16 cellular contexts compared by ENCODE assay signal in the genomic region with DNA sequence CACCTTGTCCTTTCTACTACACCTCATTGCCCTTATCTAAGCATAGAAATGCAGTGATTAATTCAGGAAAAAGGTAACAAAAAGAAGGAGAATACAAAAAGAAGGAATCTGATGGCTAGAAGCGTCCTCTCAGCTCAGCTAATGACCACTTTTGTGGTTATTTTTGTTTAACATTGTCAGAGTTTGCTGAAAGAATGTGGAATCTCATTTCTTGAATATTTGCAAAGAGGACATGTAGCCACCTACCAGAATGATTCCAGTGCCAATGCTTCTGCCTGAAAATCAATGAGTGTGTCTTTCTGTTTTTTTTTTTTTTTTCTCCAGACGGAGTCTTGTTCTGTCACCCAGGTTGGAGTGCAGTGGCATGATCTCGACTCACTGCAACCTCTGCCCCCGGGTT. TPM values are rescaled to one million over a fixed set of nuclear protein-coding genes. Genes with fewer than 3 reads are reported as not detected.
DNase-seq lines count a peak whose midpoint lies in the region; ATAC-seq and TF ChIP-seq lines count a peak whose summit lies in the region.
"Had no signal": no experiment of that assay in that cellular context is flagged by ENCODE, and none has a peak within 500 bp of the region (broad histone marks: within the 10 kb centered on the region; RNA-seq: fewer than 3 reads in every experiment).

No MANE protein-coding gene starts in this region.

- H3K27me3 Mint-ChIP-seq in WTC11 (ENCODE audit: low read depth), result no peaks in the 10 kb centered on the region; the same call in 1 of the 2 replicates
- H3K27me3 Mint-ChIP-seq in type B pancreatic cell, result no peaks in the 10 kb centered on the region
- no peaks in the 10 kb centered on the region for H3K27me3 Mint-ChIP-seq in activated T-helper 1 cell treated with anti-CD3 and anti-CD28 coated beads, Interleukin-12 subunit alpha, Interleukin-12 subunit beta, Interleukin-2, Interleukin-4 antibody, amounts not matched to agents 30 ng/mL and 10 ng/mL and 1 ng/mL, durations not matched to agents 14 hours and 24 hours and 36 hours (ENCODE audit: insufficient read depth)

- H3K9me3 Mint-ChIP-seq in WTC11 (peaks cover 5% of the 10 kb centered on the region), type B pancreatic cell (peaks cover 4% of the 10 kb centered on the region)
- no peaks in the 10 kb centered on the region for H3K9me3 Mint-ChIP-seq in activated T-helper 1 cell treated with anti-CD3 and anti-CD28 coated beads, Interleukin-12 subunit alpha, Interleukin-12 subunit beta, Interleukin-2, Interleukin-4 antibody, amounts not matched to agents 30 ng/mL and 10 ng/mL and 1 ng/mL, durations not matched to agents 14 hours and 24 hours and 36 hours

- TF ChIP-seq CTCF in WTC11 (IDR thresholded peaks at IDR 0.05), result no peak
- no peak for TF ChIP-seq CTCF in type B pancreatic cell (conservative IDR thresholded peaks at IDR 0.05)

- CTCF ChIA-PET in WTC11 (lab: Charles Lee), result interaction anchor here (0.7 to 2.0 kb wide), 4 partner anchors 80 to 383 kb away, joined by 3 to 7 read pairs (median 3); no protein-coding TSS in a partner anchor

- H3K4me3 Mint-ChIP-seq in WTC11 (no peak overlapping the region), type B pancreatic cell (no peak overlapping the region)
- H3K4me3 Mint-ChIP-seq in activated T-helper 1 cell treated with anti-CD3 and anti-CD28 coated beads, Interleukin-12 subunit alpha, Interleukin-12 subunit beta, Interleukin-2, Interleukin-4 antibody, amounts not matched to agents 30 ng/mL and 10 ng/mL and 1 ng/mL, durations not matched to agents 14 hours and 24 hours and 36 hours, result no peak overlapping the region

- POLR2A ChIA-PET in WTC11 (lab: Charles Lee), result interaction anchor here (0.7 kb wide), 1 partner anchor 390 kb away, joined by 4 read pairs; no protein-coding TSS in a partner anchor

- H3K27ac Mint-ChIP-seq in WTC11 (peak overlapping the region; percentile 97), type B pancreatic cell (peak overlapping the region; percentile 91)
- no peak overlapping the region for H3K27ac Mint-ChIP-seq in activated T-helper 1 cell treated with anti-CD3 and anti-CD28 coated beads, Interleukin-12 subunit alpha, Interleukin-12 subunit beta, Interleukin-2, Interleukin-4 antibody, amounts not matched to agents 30 ng/mL and 10 ng/mL and 1 ng/mL, durations not matched to agents 14 hours and 24 hours and 36 hours

- peaks cover 64% of the 10 kb centered on the region for H3K4me1 Mint-ChIP-seq in WTC11
- peaks cover 26% of the 10 kb centered on the region for H3K4me1 Mint-ChIP-seq in type B pancreatic cell (ENCODE audit: unreplicated experiment)
- H3K4me1 Mint-ChIP-seq in activated T-helper 1 cell treated with anti-CD3 and anti-CD28 coated beads, Interleukin-12 subunit alpha, Interleukin-12 subunit beta, Interleukin-2, Interleukin-4 antibody, amounts not matched to agents 30 ng/mL and 10 ng/mL and 1 ng/mL, durations not matched to agents 14 hours and 24 hours and 36 hours (ENCODE audit: low read depth), result no peaks in the 10 kb centered on the region

- ATAC-seq in WTC11 (no peak), GM21619 (IDR thresholded peaks at IDR 0.05; ENCODE audit: unreplicated experiment) (no peak)

- intact Hi-C loops in activated T-helper 1 cell treated with anti-CD3 and anti-CD28 coated beads, Interleukin-12 subunit alpha, Interleukin-12 subunit beta, Interleukin-2, Interleukin-4 antibody, amounts not matched to agents 30 ng/mL and 10 ng/mL and 1 ng/mL, durations not matched to agents 14 hours and 24 hours and 36 hours (cut with micrococcal nuclease), result no loop called here

- DNase-seq in GM03348 (ENCODE audit: low spot score), result peak; percentile 48
- DNase-seq in WTC11 (ENCODE audit: low spot score), result no peak
- peak; percentile 5 for DNase-seq in glomerular visceral epithelial cell (ENCODE audit: extremely low spot score)
- no peak for DNase-seq in type B pancreatic cell (ENCODE audit: extremely low spot score, unreplicated experiment)
- DNase-seq in activated T-helper 1 cell treated with anti-CD3 and anti-CD28 coated beads, Interleukin-12 subunit alpha, Interleukin-12 subunit beta, Interleukin-2, Interleukin-4 antibody, amounts not matched to agents 30 ng/mL and 10 ng/mL and 1 ng/mL, durations not matched to agents 14 hours and 24 hours and 36 hours (ENCODE audit: low spot score), result no peak
- DNase-seq in dedifferentiated amniotic fluid mesenchymal stem cell (ENCODE audit: extremely low spot score), result no peak
- DNase-seq: COR-L47, DMS153, EL, MG63, NCI-H1092, NCI-H1694, NCI-H345, NCI-H526, SIG-M5 had no signal

- H3K36me3 Mint-ChIP-seq in WTC11 (peaks cover 10% of the 10 kb centered on the region), type B pancreatic cell (no peaks in the 10 kb centered on the region)
- no peaks in the 10 kb centered on the region for H3K36me3 Mint-ChIP-seq in activated T-helper 1 cell treated with anti-CD3 and anti-CD28 coated beads, Interleukin-12 subunit alpha, Interleukin-12 subunit beta, Interleukin-2, Interleukin-4 antibody, amounts not matched to agents 30 ng/mL and 10 ng/mL and 1 ng/mL, durations not matched to agents 14 hours and 24 hours and 36 hours (ENCODE audit: low read depth)

TF ChIP-seq in WTC11, 78 proteins besides CTCF, POLR2A, EP300 and RAD21:
- TF ChIP-seq GABPB1 (CRISPR knock-in tag; IDR thresholded peaks at IDR 0.05) (no peak), FOXP1 (CRISPR knock-in tag; IDR thresholded peaks at IDR 0.05; ENCODE audit: borderline replicate concordance) (no peak)
- TF ChIP-seq, protein P1, sequence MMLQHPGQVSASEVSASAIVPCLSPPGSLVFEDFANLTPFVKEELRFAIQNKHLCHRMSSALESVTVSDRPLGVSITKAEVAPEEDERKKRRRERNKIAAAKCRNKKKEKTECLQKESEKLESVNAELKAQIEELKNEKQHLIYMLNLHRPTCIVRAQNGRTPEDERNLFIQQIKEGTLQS (CRISPR knock-in tag; conservative IDR thresholded peaks at IDR 0.05), result no peak

RNA-seq across cellular contexts. Expression of a gene that starts 24.5 kb away (rescaled TPM):
- total RNA-seq in WTC11 (2021) (1.9 to 2.1 TPM (median 1.9 TPM) in 3 replicates), type B pancreatic cell (ENCODE audit: low replicate concordance) (not detected in 2 replicates)
- not detected in 2 replicates for total RNA-seq in activated T-helper 1 cell treated with anti-CD3 and anti-CD28 coated beads, Interleukin-12 subunit alpha, Interleukin-12 subunit beta, Interleukin-2, Interleukin-4 antibody, amounts not matched to agents 30 ng/mL and 10 ng/mL and 1 ng/mL, durations not matched to agents 14 hours and 24 hours and 36 hours

Comparison
In these comparisons a context has a peak if more than half of its experiments do, and no peak if none do; other contexts are left out.
1. DNase-seq: peak in GM03348 (single experiment) and glomerular visceral epithelial cell (single experiment); none in WTC11 (single experiment), type B pancreatic cell (single experiment), activated T-helper 1 cell treated with anti-CD3 and anti-CD28 coated beads, Interleukin-12 subunit alpha, Interleukin-12 subunit beta, Interleukin-2, Interleukin-4 antibody, amounts not matched to agents 30 ng/mL and 10 ng/mL and 1 ng/mL, durations not matched to agents 14 hours and 24 hours and 36 hours (single experiment) and dedifferentiated amniotic fluid mesenchymal stem cell (single experiment).